In genomic region chr15:100959066-100960050, GRCh38 we compare ENCODE assay signal across 15 cellular contexts. TPM values are rescaled to one million over a fixed set of nuclear protein-coding genes. Genes with fewer than 3 reads are reported as not detected.
DNase-seq lines count a peak whose midpoint lies in the region; ATAC-seq and TF ChIP-seq lines count a peak whose summit lies in the region.
"Had no signal": no experiment of that assay in that cellular context is flagged by ENCODE, and none has a peak within 500 bp of the region (broad histone marks: within the 10 kb centered on the region; RNA-seq: fewer than 3 reads in every experiment).

No MANE protein-coding gene starts in this region.

- H3K9me3 ChIP-seq in SK-N-SH: no peaks in the 10 kb centered on the region
- no peaks in the 10 kb centered on the region for H3K9me3 ChIP-seq in vagina
- no peaks in the 10 kb centered on the region for H3K9me3 ChIP-seq in thyroid gland

- CTCF ChIA-PET in SK-N-SH (lab: Yijun Ruan, JAX): interaction anchor here (0.6 kb wide), 1 partner anchor 42 kb away, joined by 3 read pairs; no protein-coding TSS in a partner anchor

- peaks cover 4% of the 10 kb centered on the region for H3F3A ChIP-seq in SK-N-SH (replicated peaks; ENCODE audit: insufficient read depth)

- peak overlapping the region; percentile 68 for H3K4me2 ChIP-seq in SK-N-SH

- no peaks in the 10 kb centered on the region for H3K4me1 Mint-ChIP-seq in T-helper 2 cell treated with Interferon-gamma antibody and Interleukin-4, amounts not matched to agents 5 μg/mL and 100 μg/mL, for 36 hours (ENCODE audit: low read depth)
- H3K4me1 Mint-ChIP-seq: stimulated activated effector memory CD8-positive, alpha-beta T cell treated with anti-CD3 and anti-CD28 coated beads, Interleukin-12 subunit alpha, Interleukin-12 subunit beta, amount 100 ng/mL, for 72 hours had no signal

- no peak for TF ChIP-seq EP300 in SK-N-SH (IDR thresholded peaks at IDR 0.05; ENCODE audit: borderline replicate concordance in 1 of 2, low read depth in 1 of 2, low read length in 1 of 2)

- H3K27me3 ChIP-seq in SK-N-SH (ENCODE audit: insufficient read depth) (no peaks in the 10 kb centered on the region), vagina (no peaks in the 10 kb centered on the region), thyroid gland (no peaks in the 10 kb centered on the region)

- H3K27ac ChIP-seq in SK-N-SH (ENCODE audit: low read depth in 2 of 2, low read length in 1 of 2) (peak overlapping the region in 1 of 2 experiments; percentile 70; a peak in 2 of 4 replicates), vagina (peak overlapping the region; percentile 23), thyroid gland (no peak overlapping the region)

- TF ChIP-seq CTCF in SK-N-SH (IDR thresholded peaks at IDR 0.05) (no peak), vagina (IDR thresholded peaks at IDR 0.05) (no peak), thyroid gland (IDR thresholded peaks at IDR 0.05) (no peak)

- H3K27ac Mint-ChIP-seq in T-helper 2 cell treated with Interferon-gamma antibody and Interleukin-4, amounts not matched to agents 5 μg/mL and 100 μg/mL, for 36 hours: no peak overlapping the region
- H3K27ac Mint-ChIP-seq: activated B cell treated with CpG ODN at 0.5 μM for 24 hours; activated naive CD4-positive, alpha-beta T cell treated with anti-CD3 and anti-CD28 coated beads, Interleukin-2, amount 50 U/mL, for 72 hours; CD8-positive, alpha-beta T cell; stimulated activated effector memory CD8-positive, alpha-beta T cell treated with anti-CD3 and anti-CD28 coated beads, Interleukin-12 subunit alpha, Interleukin-12 subunit beta, amount 100 ng/mL, for 72 hours had no signal

- ATAC-seq in HG02759 (IDR thresholded peaks at IDR 0.05; ENCODE audit: unreplicated experiment): peak; percentile 21
- peak; percentile 41 for ATAC-seq in left lobe of liver
- ATAC-seq in GM21360 (IDR thresholded peaks at IDR 0.05; ENCODE audit: unreplicated experiment): no peak
- ATAC-seq: activated naive CD4-positive, alpha-beta T cell treated with anti-CD3 and anti-CD28 coated beads, Interleukin-2, amount 50 U/mL, for 72 hours; CD8-positive, alpha-beta T cell; stimulated activated effector memory CD8-positive, alpha-beta T cell treated with anti-CD3 and anti-CD28 coated beads, Interleukin-12 subunit alpha, Interleukin-12 subunit beta, amount 100 ng/mL, for 72 hours had no signal

- no peaks in the 10 kb centered on the region for H3K79me2 ChIP-seq in SK-N-SH (ENCODE audit: insufficient read depth)

- H3K4me3 ChIP-seq in SK-N-SH (ENCODE audit: low read depth in 2 of 2, low read length in 1 of 2) (no peak overlapping the region; a peak in 1 of 4 replicates), vagina (no peak overlapping the region), thyroid gland (replicated peaks in 1 of 3) (no peak overlapping the region)

- intact Hi-C loops in vagina (cut with DNase I): no loop called here
- intact Hi-C loops in thyroid gland (cut with DNase I): no loop called here

- no peaks in the 10 kb centered on the region for H3K9me3 Mint-ChIP-seq in T-helper 2 cell treated with Interferon-gamma antibody and Interleukin-4, amounts not matched to agents 5 μg/mL and 100 μg/mL, for 36 hours
- H3K9me3 Mint-ChIP-seq: activated B cell treated with CpG ODN at 0.5 μM for 24 hours; activated naive CD4-positive, alpha-beta T cell treated with anti-CD3 and anti-CD28 coated beads, Interleukin-2, amount 50 U/mL, for 72 hours; CD8-positive, alpha-beta T cell; stimulated activated effector memory CD8-positive, alpha-beta T cell treated with anti-CD3 and anti-CD28 coated beads, Interleukin-12 subunit alpha, Interleukin-12 subunit beta, amount 100 ng/mL, for 72 hours had no signal

- TF ChIP-seq POLR2A in vagina (IDR thresholded peaks at IDR 0.05): no peak
- no peak for TF ChIP-seq POLR2A in thyroid gland (IDR thresholded peaks at IDR 0.05)

- no peaks in the 10 kb centered on the region for H3K36me3 Mint-ChIP-seq in T-helper 2 cell treated with Interferon-gamma antibody and Interleukin-4, amounts not matched to agents 5 μg/mL and 100 μg/mL, for 36 hours (ENCODE audit: low read depth)
- H3K36me3 Mint-ChIP-seq: activated naive CD4-positive, alpha-beta T cell treated with anti-CD3 and anti-CD28 coated beads, Interleukin-2, amount 50 U/mL, for 72 hours; CD8-positive, alpha-beta T cell; stimulated activated effector memory CD8-positive, alpha-beta T cell treated with anti-CD3 and anti-CD28 coated beads, Interleukin-12 subunit alpha, Interleukin-12 subunit beta, amount 100 ng/mL, for 72 hours had no signal

- DNase-seq in SK-N-SH (no peak), left lobe of liver (ENCODE audit: low spot score) (no peak), vagina (ENCODE audit: extremely low spot score in 2 of 2) (no peak), thyroid gland (no peak)
- DNase-seq in T-helper 2 cell treated with Interferon-gamma antibody and Interleukin-4, amounts not matched to agents 5 μg/mL and 100 μg/mL, for 36 hours (ENCODE audit: low spot score): no peak
- DNase-seq: activated B cell treated with CpG ODN at 0.5 μM for 24 hours; CD8-positive, alpha-beta T cell; glutamatergic neuron; NCI-H2029 treated with DMSO at 0.1 percent for 48 hours; NK-92 treated with Interleukin-12 subunit alpha and Interleukin-12 subunit beta, amount 100 ng/mL, for 24 hours; stimulated activated CD4-positive, alpha-beta T cell treated with anti-CD3 and anti-CD28 coated beads, Interleukin-4, amount 100 ng/mL, for 4 hours had no signal

- H2AFZ ChIP-seq in SK-N-SH (ENCODE audit: low read depth): no peak overlapping the region

- TF ChIP-seq RAD21 in SK-N-SH (IDR thresholded peaks at IDR 0.05; ENCODE audit: low read length): no peak

- no peak overlapping the region for H3K4me3 Mint-ChIP-seq in T-helper 2 cell treated with Interferon-gamma antibody and Interleukin-4, amounts not matched to agents 5 μg/mL and 100 μg/mL, for 36 hours
- H3K4me3 Mint-ChIP-seq: activated B cell treated with CpG ODN at 0.5 μM for 24 hours; CD8-positive, alpha-beta T cell; stimulated activated effector memory CD8-positive, alpha-beta T cell treated with anti-CD3 and anti-CD28 coated beads, Interleukin-12 subunit alpha, Interleukin-12 subunit beta, amount 100 ng/mL, for 72 hours had no signal

- no peak overlapping the region for H3K9ac ChIP-seq in SK-N-SH

- H3K4me1 ChIP-seq in SK-N-SH (ENCODE audit: control insufficient read depth in 1 of 2, insufficient read depth in 2 of 2, low read depth in 1 of 2, low read length in 1 of 2) (peaks cover 2 to 12% of the 10 kb centered on the region in 2 experiments; a peak in 3 of 4 replicates), vagina (peaks cover 16% of the 10 kb centered on the region), thyroid gland (peaks cover 0 to 5% of the 10 kb centered on the region in 2 donors)

- no peaks in the 10 kb centered on the region for H4K20me1 ChIP-seq in SK-N-SH (ENCODE audit: insufficient read depth)

- WGBS in SK-N-SH (ENCODE audit: low lambda C conversion rate): 75% methylated on average over 14 of the region's 14 CpGs
- WGBS in thyroid gland, 2 donors: 78 to 84% methylated on average over 14 of the region's 14 CpGs

- H3K36me3 ChIP-seq in SK-N-SH (replicated peaks in 1 of 2; ENCODE audit: control insufficient read depth in 1 of 2, insufficient read depth in 2 of 2, low read length in 1 of 2) (no peaks in the 10 kb centered on the region), vagina (no peaks in the 10 kb centered on the region), thyroid gland (no peaks in the 10 kb centered on the region)

- peaks cover 19% of the 10 kb centered on the region for H3K27me3 Mint-ChIP-seq in T-helper 2 cell treated with Interferon-gamma antibody and Interleukin-4, amounts not matched to agents 5 μg/mL and 100 μg/mL, for 36 hours (ENCODE audit: low read depth)
- H3K27me3 Mint-ChIP-seq: activated B cell treated with CpG ODN at 0.5 μM for 24 hours had no signal

- no peaks in the 10 kb centered on the region for H3K9me2 ChIP-seq in SK-N-SH

- POLR2A ChIA-PET in SK-N-SH (lab: Yijun Ruan, JAX): no interaction called here

TF ChIP-seq in SK-N-SH, 30 proteins besides CTCF, POLR2A, EP300 and RAD21:
- TF ChIP-seq RFX5 (IDR thresholded peaks at IDR 0.05; ENCODE audit: low read length) (no peak), USF1 (IDR thresholded peaks at IDR 0.05; ENCODE audit: borderline replicate concordance, low read depth) (no peak)

RNA-seq across cellular contexts. Expression of gene LRRK1, which starts 40.2 kb away (rescaled TPM):
- 6.5 and 6.9 TPM in 2 replicates for polyA plus RNA-seq in SK-N-SH (2012; rRNA removed)
- 2.5 and 3.6 TPM in 2 replicates for polyA plus RNA-seq in SK-N-SH (2012; cell fraction: cytosol; rRNA removed)
- polyA plus RNA-seq in SK-N-SH (2012; cell fraction: nucleus; rRNA removed): 19.7 and 21.0 TPM in 2 replicates
- 2.3 TPM for total RNA-seq in left lobe of liver
- total RNA-seq in vagina: 21.1 TPM
- 10 to 100 TPM in 1 of 4 donors, 1 to 10 TPM in 3; 7.1 to 29.3 (median 8.5) TPM for total RNA-seq in thyroid gland
